ENCODE assay signal across 29 cellular contexts in the genomic region with DNA sequence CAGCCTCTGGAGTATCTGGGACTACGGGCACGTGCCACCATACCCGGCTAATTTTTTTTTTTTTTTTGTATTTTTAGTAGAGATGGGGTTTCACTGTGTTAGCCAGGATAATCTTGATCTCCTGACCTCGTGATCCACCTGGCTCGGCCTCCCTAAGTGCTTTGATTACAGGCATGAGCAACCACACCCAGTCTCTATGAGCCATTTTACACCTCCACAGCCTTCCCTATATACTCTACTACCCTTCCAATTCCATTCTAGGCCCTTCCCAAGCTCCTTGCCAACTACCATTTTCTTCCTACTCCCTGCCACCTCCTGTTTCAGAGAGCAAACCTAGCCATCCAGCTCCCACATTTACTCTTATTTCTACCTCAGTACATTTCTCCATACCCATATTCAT. TPM values are rescaled to one million over a fixed set of nuclear protein-coding genes. Genes with fewer than 3 reads are reported as not detected.
"Had no signal": no experiment of that assay in that cellular context is flagged by ENCODE, and none has a peak within 500 bp of the region (broad histone marks: within the 10 kb centered on the region; RNA-seq: fewer than 3 reads in every experiment).

No MANE protein-coding gene starts in this region.

- H3K9me3 ChIP-seq: colonic mucosa, gastroesophageal sphincter, heart right ventricle, lower lobe of right lung, ovary, psoas muscle, sigmoid colon, thoracic aorta, tibial nerve, upper lobe of left lung had no signal

- H3K36me3 ChIP-seq: colonic mucosa, gastroesophageal sphincter, heart right ventricle, lower lobe of right lung, neural progenitor cell, ovary, sigmoid colon, thoracic aorta, tibial nerve, upper lobe of left lung had no signal

- DNase-seq: central memory CD4-positive, alpha-beta T cell; colonic mucosa; foreskin keratinocyte; heart right ventricle; hippocampal formation; kidney glomerular epithelial cell; left ventricle myocardium superior; lower lobe of right lung; naive B cell; ovary; posterior cingulate gyrus; psoas muscle; right cardiac atrium; sigmoid colon; stimulated activated CD4-positive, alpha-beta T cell treated with anti-CD3 and anti-CD28 coated beads, Interleukin-2, amount 100 ng/mL, for 24 hours; stimulated activated CD4-positive, alpha-beta T cell treated with anti-CD3 and anti-CD28 coated beads, Interleukin-4, amount 100 ng/mL, for 24 hours; stimulated activated naive B cell treated with anti-CD40 and anti-IgM and Interleukin-4, amounts not matched to agents 10 μg/mL and 1 μg/mL and 100 μg/mL, for 72 hours; upper lobe of left lung had no signal

- H3K27me3 ChIP-seq: colonic mucosa, foreskin keratinocyte, gastroesophageal sphincter, heart right ventricle, neural progenitor cell, ovary, sigmoid colon, tibial nerve, upper lobe of left lung had no signal

- H3K9me3 Mint-ChIP-seq: naive B cell; nephron; stimulated activated naive CD8-positive, alpha-beta T cell treated with anti-CD3 and anti-CD28 coated beads, Interleukin-15, Interleukin-2, amounts not matched to agents 100 ng/mL and 50 ng/mL, for 24 hours had no signal

- H3K4me1 ChIP-seq: foreskin keratinocyte, lower lobe of right lung, neural progenitor cell had no signal

- H3K4me2 ChIP-seq: neural progenitor cell had no signal

- H3K4me3 Mint-ChIP-seq: nephron; neural progenitor cell; stimulated activated naive B cell treated with anti-CD40 and anti-IgM and Interleukin-4, amounts not matched to agents 10 μg/mL and 1 μg/mL and 100 μg/mL, for 72 hours; stimulated activated naive CD8-positive, alpha-beta T cell treated with anti-CD3 and anti-CD28 coated beads, Interleukin-15, Interleukin-2, amounts not matched to agents 100 ng/mL and 50 ng/mL, for 24 hours had no signal

- H3K9ac ChIP-seq: neural progenitor cell had no signal

- H2AFZ ChIP-seq: neural progenitor cell had no signal

- H3K27me3 Mint-ChIP-seq: naive B cell; stimulated activated naive B cell treated with anti-CD40 and anti-IgM and Interleukin-4, amounts not matched to agents 10 μg/mL and 1 μg/mL and 100 μg/mL, for 72 hours; stimulated activated naive CD8-positive, alpha-beta T cell treated with anti-CD3 and anti-CD28 coated beads, Interleukin-15, Interleukin-2, amounts not matched to agents 100 ng/mL and 50 ng/mL, for 24 hours had no signal

- H3K27ac Mint-ChIP-seq: nephron; neural progenitor cell; stimulated activated naive B cell treated with anti-CD40 and anti-IgM and Interleukin-4, amounts not matched to agents 10 μg/mL and 1 μg/mL and 100 μg/mL, for 72 hours; stimulated activated naive CD8-positive, alpha-beta T cell treated with anti-CD3 and anti-CD28 coated beads, Interleukin-15, Interleukin-2, amounts not matched to agents 100 ng/mL and 50 ng/mL, for 24 hours had no signal

- H3K4me3 ChIP-seq: colonic mucosa, gastroesophageal sphincter, heart right ventricle, lower lobe of right lung, neural progenitor cell, ovary, psoas muscle, sigmoid colon, thoracic aorta, tibial nerve, upper lobe of left lung had no signal

- ATAC-seq: esophagus mucosa; foreskin keratinocyte; gastroesophageal sphincter; heart right ventricle; left ventricle myocardium superior; lower lobe of right lung; psoas muscle; right cardiac atrium; stimulated activated naive B cell treated with anti-CD40 and anti-IgM and Interleukin-4, amounts not matched to agents 10 μg/mL and 1 μg/mL and 100 μg/mL, for 72 hours had no signal

- H3K27ac ChIP-seq: colonic mucosa, epithelial cell of prostate, foreskin keratinocyte, gastroesophageal sphincter, heart right ventricle, lower lobe of right lung, neural progenitor cell, ovary, psoas muscle, sigmoid colon, thoracic aorta, tibial nerve, upper lobe of left lung had no signal

RNA-seq across cellular contexts. Expression of a gene that starts 19.7 kb away (rescaled TPM):
- total RNA-seq: chondrocyte had no signal
- polyA plus RNA-seq: foreskin keratinocyte had no signal

RNA-seq across cellular contexts. Expression of a gene that starts 48.8 kb away (rescaled TPM):
- total RNA-seq: chondrocyte, dermis microvascular lymphatic vessel endothelial cell, fibroblast of lung, foreskin keratinocyte had no signal
- polyA plus RNA-seq: fibroblast of lung, foreskin keratinocyte had no signal
